In genomic region chr9:98978231-98978681, GRCh38 we compare ENCODE assay signal across 16 cellular contexts. TPM values are rescaled to one million over a fixed set of nuclear protein-coding genes. Genes with fewer than 3 reads are reported as not detected.
A peak's percentile ranks its signal among the peaks of the same experiment; 100 is the strongest.
DNase-seq lines count a peak whose midpoint lies in the region; ATAC-seq and TF ChIP-seq lines count a peak whose summit lies in the region.
"Had no signal": no experiment of that assay in that cellular context is flagged by ENCODE, and none has a peak within 500 bp of the region (broad histone marks: within the 10 kb centered on the region; RNA-seq: fewer than 3 reads in every experiment).

No MANE protein-coding gene starts in this region.

- DNase-seq in A172 (ENCODE audit: low spot score) (peak; percentile 41), NCI-H2171 (lab: John Stamatoyannopoulos, UW) (peak; percentile 8), fibroblast of pulmonary artery (ENCODE audit: low read depth) (peak; percentile 8), neural progenitor cell (ENCODE audit: low spot score) (peak; percentile 88), germinal center (ENCODE audit: low spot score) (no peak), NCI-H748 treated with DMSO at 0.1 percent for 48 hours (lab: John Stamatoyannopoulos, UW) (no peak)
- DNase-seq in naive thymus-derived CD8-positive, alpha-beta T cell, result no peak
- DNase-seq: foreskin fibroblast, NCI-H1930, SK-N-SH had no signal

- H3K9me3 Mint-ChIP-seq in neural progenitor cell, result no peaks in the 10 kb centered on the region
- H3K9me3 Mint-ChIP-seq in naive thymus-derived CD8-positive, alpha-beta T cell, result no peaks in the 10 kb centered on the region
- H3K9me3 Mint-ChIP-seq: natural killer cell treated with Interleukin-12 subunit alpha and Interleukin-12 subunit beta and Interleukin-15 and Interleukin-18, amount 100 ng/mL, for 72 hours had no signal

- H3K36me3 Mint-ChIP-seq in neural progenitor cell, result no peaks in the 10 kb centered on the region
- H3K36me3 Mint-ChIP-seq in naive thymus-derived CD8-positive, alpha-beta T cell, result no peaks in the 10 kb centered on the region
- H3K36me3 Mint-ChIP-seq: natural killer cell treated with Interleukin-12 subunit alpha and Interleukin-12 subunit beta and Interleukin-15 and Interleukin-18, amount 100 ng/mL, for 72 hours had no signal

- H3K4me2 ChIP-seq in neural progenitor cell, result peak overlapping the region; percentile 53
- H3K4me2 ChIP-seq: KMS-11, SK-N-SH had no signal

- ATAC-seq in naive thymus-derived CD8-positive, alpha-beta T cell, result no peak
- no peak for ATAC-seq in GM21381 (IDR thresholded peaks at IDR 0.05; ENCODE audit: unreplicated experiment)
- ATAC-seq: GM12878; natural killer cell treated with Interleukin-12 subunit alpha and Interleukin-12 subunit beta and Interleukin-15 and Interleukin-18, amount 100 ng/mL, for 72 hours had no signal

- no peak overlapping the region for H2AFZ ChIP-seq in neural progenitor cell (replicated peaks)

- H3K4me1 Mint-ChIP-seq in neural progenitor cell, result peaks cover 52% of the 10 kb centered on the region
- H3K4me1 Mint-ChIP-seq in naive thymus-derived CD8-positive, alpha-beta T cell, result peaks cover 6 to 11% (median 8%) of the 10 kb centered on the region in 4 donors

- H3K4me1 ChIP-seq in neural progenitor cell, result peaks cover 33% of the 10 kb centered on the region

- H3K4me3 ChIP-seq in fibroblast of pulmonary artery (replicated peaks; ENCODE audit: low read depth, low read length) (no peak overlapping the region), neural progenitor cell (no peak overlapping the region)
- H3K4me3 ChIP-seq: GM12878 had no signal

- peaks cover 9% of the 10 kb centered on the region for H3K27me3 Mint-ChIP-seq in neural progenitor cell (ENCODE audit: insufficient read depth, low read depth)
- H3K27me3 Mint-ChIP-seq in naive thymus-derived CD8-positive, alpha-beta T cell, result peaks cover under 1 to 8% (median 5%) of the 10 kb centered on the region in 5 donors

- H3K27ac Mint-ChIP-seq in neural progenitor cell, result peak overlapping the region; percentile 58
- peak overlapping the region in 1 of 10 donors; percentile 62 for H3K27ac Mint-ChIP-seq in naive thymus-derived CD8-positive, alpha-beta T cell
- H3K27ac Mint-ChIP-seq: natural killer cell treated with Interleukin-12 subunit alpha and Interleukin-12 subunit beta and Interleukin-15 and Interleukin-18, amount 100 ng/mL, for 72 hours had no signal

- H3K9ac ChIP-seq in neural progenitor cell, result no peak overlapping the region
- H3K9ac ChIP-seq: KMS-11, SK-N-SH had no signal

- POLR2A ChIA-PET in naive thymus-derived CD8-positive, alpha-beta T cell (lab: Charles Lee), result no interaction called here

- peak overlapping the region; percentile 27 for H3K4me3 Mint-ChIP-seq in neural progenitor cell
- no peak overlapping the region for H3K4me3 Mint-ChIP-seq in naive thymus-derived CD8-positive, alpha-beta T cell
- H3K4me3 Mint-ChIP-seq: natural killer cell treated with Interleukin-12 subunit alpha and Interleukin-12 subunit beta and Interleukin-15 and Interleukin-18, amount 100 ng/mL, for 72 hours had no signal

- no peaks in the 10 kb centered on the region for H3K79me2 ChIP-seq in neural progenitor cell (ENCODE audit: low read depth)

- no peaks in the 10 kb centered on the region for H3K9me3 ChIP-seq in neural progenitor cell (ENCODE audit: low read depth)
- H3K9me3 ChIP-seq: SK-N-SH had no signal

- no peaks in the 10 kb centered on the region for H3K36me3 ChIP-seq in neural progenitor cell

- H3K27ac ChIP-seq in neural progenitor cell, result peak overlapping the region; percentile 63
- H3K27ac ChIP-seq: KMS-11, VCaP had no signal

- H4K20me1 ChIP-seq in neural progenitor cell (ENCODE audit: low read depth), result no peaks in the 10 kb centered on the region

- peaks cover 19% of the 10 kb centered on the region for H3F3A ChIP-seq in neural progenitor cell (ENCODE audit: low read depth)

- TF ChIP-seq CTCF in fibroblast of pulmonary artery (IDR thresholded peaks at IDR 0.05; ENCODE audit: low read length, missing control alignments) (no peak), neural progenitor cell (IDR thresholded peaks at IDR 0.05) (no peak)

- H3K27me3 ChIP-seq in neural progenitor cell, result peaks cover 36% of the 10 kb centered on the region

RNA-seq across cellular contexts. Expression of gene COL15A1, which starts 34.5 kb away (rescaled TPM):
- total RNA-seq in A172 (2014; rRNA removed; shearing (Covaris generic)), result 0.09 and 0.12 TPM in 2 replicates
- total RNA-seq in neural progenitor cell (ENCODE audit: low replicate concordance), result 0.71 and 3.2 TPM in 2 replicates
- not detected for total RNA-seq in naive thymus-derived CD8-positive, alpha-beta T cell
- polyA plus RNA-seq in naive thymus-derived CD8-positive, alpha-beta T cell, result not detected
- polyA plus RNA-seq: keratinocyte had no signal

Comparison
In these comparisons a context has a peak if more than half of its experiments do, and no peak if none do; other contexts are left out.
1. DNase-seq: peak in A172 (single experiment), NCI-H2171 (single experiment), fibroblast of pulmonary artery (single experiment) and neural progenitor cell (single experiment); none in germinal center (single experiment), naive thymus-derived CD8-positive, alpha-beta T cell (0 of 10) and NCI-H748 treated with DMSO at 0.1 percent for 48 hours (single experiment).